13 cellular contexts compared by ENCODE assay signal in genomic region chr14:38290601-38291190, GRCh38. TPM values are rescaled to one million over a fixed set of nuclear protein-coding genes. Genes with fewer than 3 reads are reported as not detected.
DNase-seq lines count a peak whose midpoint lies in the region; ATAC-seq and TF ChIP-seq lines count a peak whose summit lies in the region.
"Had no signal": no experiment of that assay in that cellular context is flagged by ENCODE, and none has a peak within 500 bp of the region (broad histone marks: within the 10 kb centered on the region; RNA-seq: fewer than 3 reads in every experiment).

No MANE protein-coding gene starts in this region.

- 52% methylated on average over 3 of the region's 5 CpGs; no CpG with 5 or more reads in 1 of the 2 experiments for WGBS in mesodermal cell (ENCODE audit: insufficient coverage in 2 of 2), 2 experiments

- CTCF ChIA-PET in activated CD8-positive, alpha-beta T cell treated with anti-CD3 and anti-CD28 coated beads for 36 hours (lab: Charles Lee), result no interaction called here

- no peaks in the 10 kb centered on the region; the same call in 1 of the 2 replicates for H3K36me3 ChIP-seq in MG63
- no peaks in the 10 kb centered on the region for H3K36me3 ChIP-seq in mesodermal cell (ENCODE audit: control insufficient read depth, insufficient read depth, low read length)
- H3K36me3 ChIP-seq: tibial artery had no signal

- POLR2A ChIA-PET in activated CD8-positive, alpha-beta T cell treated with anti-CD3 and anti-CD28 coated beads for 36 hours (lab: Charles Lee), result no interaction called here

- DNase-seq in AG20443 (ENCODE audit: low spot score) (peak; percentile 61), MG63 (peak; percentile 36), epithelial cell of esophagus (ENCODE audit: low read depth) (peak; percentile 42), cerebellar cortex (ENCODE audit: low spot score) (no peak)
- DNase-seq in activated CD8-positive, alpha-beta T cell treated with anti-CD3 and anti-CD28 coated beads for 36 hours, result no peak
- DNase-seq: activated gamma-delta T cell treated with Interleukin-2 at 50 U/mL for 16 hours; effector memory CD8-positive, alpha-beta T cell; NCI-H526; tibial artery had no signal

- H3K36me3 Mint-ChIP-seq in activated CD8-positive, alpha-beta T cell treated with anti-CD3 and anti-CD28 coated beads for 36 hours (ENCODE audit: low read depth), result no peaks in the 10 kb centered on the region

- H3K27ac Mint-ChIP-seq in activated CD8-positive, alpha-beta T cell treated with anti-CD3 and anti-CD28 coated beads for 36 hours, result no peak overlapping the region
- H3K27ac Mint-ChIP-seq: effector memory CD8-positive, alpha-beta T cell had no signal

- H3K27me3 Mint-ChIP-seq in activated CD8-positive, alpha-beta T cell treated with anti-CD3 and anti-CD28 coated beads for 36 hours, result no peaks in the 10 kb centered on the region
- H3K27me3 Mint-ChIP-seq: effector memory CD8-positive, alpha-beta T cell had no signal

- intact Hi-C loops in activated CD8-positive, alpha-beta T cell treated with anti-CD3 and anti-CD28 coated beads for 36 hours (cut with micrococcal nuclease), result no loop called here

- no peak for TF ChIP-seq CTCF in epithelial cell of esophagus (IDR thresholded peaks at IDR 0.05; ENCODE audit: insufficient read depth, low read depth, low read length, missing control alignments)
- no peak for TF ChIP-seq CTCF in activated CD8-positive, alpha-beta T cell treated with anti-CD3 and anti-CD28 coated beads for 36 hours (IDR thresholded peaks at IDR 0.05)

- H3K4me1 ChIP-seq in mesodermal cell (ENCODE audit: control insufficient read depth, insufficient read depth, low read length, poor library complexity, severe bottlenecking), result peaks cover 17% of the 10 kb centered on the region

- no peaks in the 10 kb centered on the region for H3K9me3 Mint-ChIP-seq in activated CD8-positive, alpha-beta T cell treated with anti-CD3 and anti-CD28 coated beads for 36 hours
- H3K9me3 Mint-ChIP-seq: effector memory CD8-positive, alpha-beta T cell had no signal

- no peak for ATAC-seq in activated CD8-positive, alpha-beta T cell treated with anti-CD3 and anti-CD28 coated beads for 36 hours
- ATAC-seq in GM18519 (IDR thresholded peaks at IDR 0.05; ENCODE audit: low FRiP score, unreplicated experiment), result no peak
- ATAC-seq in GM18873 (IDR thresholded peaks at IDR 0.05; ENCODE audit: low FRiP score, unreplicated experiment), result no peak
- ATAC-seq: effector memory CD8-positive, alpha-beta T cell had no signal

- H3K4me3 ChIP-seq in MG63 (no peak overlapping the region), epithelial cell of esophagus (ENCODE audit: low read length) (no peak overlapping the region), mesodermal cell (ENCODE audit: extremely low read depth, insufficient read depth, low read length, poor library complexity, severe bottlenecking) (no peak overlapping the region)
- H3K4me3 ChIP-seq: tibial artery had no signal

- peak overlapping the region; percentile 68 for H3K27ac ChIP-seq in mesodermal cell (ENCODE audit: low read depth, low read length, severe bottlenecking)
- H3K27ac ChIP-seq: tibial artery, VCaP had no signal

- no peaks in the 10 kb centered on the region; the same call in none of the 2 replicates for H3K9me3 ChIP-seq in MG63
- H3K9me3 ChIP-seq in mesodermal cell (ENCODE audit: control insufficient read depth, low read length), result no peaks in the 10 kb centered on the region
- H3K9me3 ChIP-seq: tibial artery had no signal

- H3K27me3 ChIP-seq in MG63, result no peaks in the 10 kb centered on the region
- H3K27me3 ChIP-seq: tibial artery had no signal

- no peaks in the 10 kb centered on the region for H3K4me1 Mint-ChIP-seq in activated CD8-positive, alpha-beta T cell treated with anti-CD3 and anti-CD28 coated beads for 36 hours (ENCODE audit: low read depth)

- H3K4me3 Mint-ChIP-seq in activated CD8-positive, alpha-beta T cell treated with anti-CD3 and anti-CD28 coated beads for 36 hours, result no peak overlapping the region
- H3K4me3 Mint-ChIP-seq: effector memory CD8-positive, alpha-beta T cell had no signal

RNA-seq across cellular contexts. Expression of gene CLEC14A, which starts 34.8 kb away (rescaled TPM):
- not detected in 2 replicates for total RNA-seq in MG63 (2014; rRNA removed; shearing (Covaris generic); ENCODE audit: low replicate concordance)
- 2.0 TPM for polyA plus RNA-seq in mesodermal cell (2013, experiment 1 of 2)
- 1.2 TPM for polyA plus RNA-seq in mesodermal cell (2013, experiment 2 of 2)
- not detected for total RNA-seq in activated CD8-positive, alpha-beta T cell treated with anti-CD3 and anti-CD28 coated beads for 36 hours

Comparison
In these comparisons a context has a peak if more than half of its experiments do, and no peak if none do; other contexts are left out.
1. DNase-seq: peak in AG20443 (single experiment), MG63 (single experiment) and epithelial cell of esophagus (single experiment); none in cerebellar cortex (single experiment) and activated CD8-positive, alpha-beta T cell treated with anti-CD3 and anti-CD28 coated beads for 36 hours (single experiment).